ENCODE assay signal across 20 cellular contexts in the genomic region with DNA sequence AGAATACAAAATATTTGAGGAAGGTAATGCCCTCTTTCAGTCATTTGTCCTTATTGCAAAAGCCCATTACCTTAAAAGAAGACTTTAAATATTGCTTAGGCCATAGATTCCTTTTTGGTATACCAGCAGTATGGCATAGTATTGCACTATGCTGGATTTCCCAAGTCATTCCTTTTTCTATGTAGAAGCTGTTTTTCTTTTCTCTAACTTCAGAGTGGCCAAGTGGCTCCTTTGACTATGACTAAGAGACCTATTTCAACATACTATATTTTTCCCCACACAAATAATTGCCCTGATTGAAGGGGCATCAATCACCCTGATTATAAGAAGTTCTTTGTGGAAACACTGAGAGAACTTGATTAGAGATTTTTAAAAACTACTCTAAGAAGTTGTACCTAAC.
"Had no signal": no experiment of that assay in that cellular context is flagged by ENCODE, and none has a peak within 500 bp of the region (broad histone marks: within the 10 kb centered on the region; RNA-seq: fewer than 3 reads in every experiment).

No MANE protein-coding gene starts in this region.

- DNase-seq: activated CD4-positive, alpha-beta T cell treated with anti-CD3 and anti-CD28 coated beads for 1 hour; activated CD4-positive, alpha-beta T cell treated with anti-CD3 and anti-CD28 coated beads, Interleukin-2, amount 50 U/mL, for 1 hour; activated CD8-positive, alpha-beta T cell treated with anti-CD3 and anti-CD28 coated beads, Interleukin-2, amount 10 ng/mL, durations not matched to agents 7 days and 5 days; activated gamma-delta T cell treated with Interleukin-2 at 50 U/mL for 16 hours; activated T-cell treated with anti-CD3 and anti-CD28 coated beads, Interleukin-2, amount 50 U/mL, for 1 hour; adrenal gland; cortex of kidney; glutamatergic neuron; immature natural killer cell; kidney glomerular epithelial cell; left lung; posterior cingulate gyrus; stomach; transverse colon had no signal

- ATAC-seq: left lung, sciatic nerve had no signal

- H3K4me3 ChIP-seq: adrenal gland, ascending aorta, hepatocyte, left lung, neural progenitor cell, smooth muscle cell, stomach, suprapubic skin, transverse colon had no signal
